16 cellular contexts compared by ENCODE assay signal in the genomic region with DNA sequence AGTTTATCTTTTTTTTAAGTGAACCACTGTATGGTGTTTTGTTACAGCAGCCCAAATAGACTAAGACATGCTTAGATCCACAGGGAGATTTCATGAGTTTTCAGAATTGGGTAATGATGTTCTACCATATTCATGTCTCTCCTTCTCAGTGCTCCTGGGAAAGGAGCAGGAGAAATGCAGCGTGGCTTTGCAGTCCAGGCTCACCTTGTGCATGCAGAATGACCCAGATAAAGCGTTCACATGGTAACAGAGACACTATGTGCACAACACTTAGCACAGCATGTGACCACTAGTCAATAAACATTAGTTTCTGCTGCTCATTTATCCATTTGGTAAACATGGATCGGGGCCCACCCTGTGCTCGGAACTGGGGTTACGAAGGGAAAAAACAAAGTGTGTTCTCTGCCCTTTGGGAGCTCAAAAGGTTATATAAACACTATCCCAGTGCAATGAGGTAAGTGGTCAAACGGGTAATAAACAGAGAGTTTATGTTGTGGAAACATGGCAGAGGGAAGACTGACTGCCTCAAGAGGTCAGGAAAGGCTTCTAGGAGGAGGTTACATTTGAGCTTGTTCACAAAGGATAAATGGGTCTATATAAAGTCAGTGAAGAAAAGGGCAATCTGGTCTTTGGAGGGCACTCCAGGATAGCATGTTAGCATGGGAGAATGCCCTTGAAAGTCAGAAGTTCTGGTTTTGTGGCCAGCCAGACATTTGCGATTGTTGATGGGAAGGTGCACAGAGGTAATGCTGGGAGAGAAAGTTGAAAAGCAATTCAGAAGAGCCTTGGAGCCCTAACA.
DNase-seq lines count a peak whose midpoint lies in the region; ATAC-seq and TF ChIP-seq lines count a peak whose summit lies in the region.
"Had no signal": no experiment of that assay in that cellular context is flagged by ENCODE, and none has a peak within 500 bp of the region (broad histone marks: within the 10 kb centered on the region; RNA-seq: fewer than 3 reads in every experiment).

No MANE protein-coding gene starts in this region.

- H3K27ac Mint-ChIP-seq in nephron progenitor cell: peak overlapping the region; percentile 40
- H3K27ac Mint-ChIP-seq: B cell; CD4-positive, alpha-beta memory T cell had no signal

- no peaks in the 10 kb centered on the region for H3K79me2 ChIP-seq in hepatocyte

- no peak for TF ChIP-seq POLR2A in tibial nerve (IDR thresholded peaks at IDR 0.05)

- H3K4me3 Mint-ChIP-seq in nephron progenitor cell: no peak overlapping the region
- H3K4me3 Mint-ChIP-seq: B cell had no signal

- H3K27me3 ChIP-seq in hepatocyte (no peaks in the 10 kb centered on the region), tibial nerve (no peaks in the 10 kb centered on the region)

- no peak overlapping the region for H2AFZ ChIP-seq in hepatocyte
- H2AFZ ChIP-seq: GM23248, PC-9 had no signal

- H3K9me3 ChIP-seq in hepatocyte (ENCODE audit: low read depth): no peaks in the 10 kb centered on the region
- no peaks in the 10 kb centered on the region for H3K9me3 ChIP-seq in tibial nerve

- no peak for TF ChIP-seq CTCF in hepatocyte (IDR thresholded peaks at IDR 0.05; ENCODE audit: poor library complexity)
- no peak for TF ChIP-seq CTCF in nephron progenitor cell (IDR thresholded peaks at IDR 0.05)
- no peak for TF ChIP-seq CTCF in tibial nerve (IDR thresholded peaks at IDR 0.05)

- ATAC-seq in GM19023 (IDR thresholded peaks at IDR 0.05; ENCODE audit: unreplicated experiment): no peak
- ATAC-seq: HCT116 had no signal

- H3K9me2 ChIP-seq in hepatocyte (replicated peaks; ENCODE audit: insufficient read depth): no peaks in the 10 kb centered on the region

- no peaks in the 10 kb centered on the region for H4K20me1 ChIP-seq in hepatocyte (ENCODE audit: insufficient read depth, poor library complexity, severe bottlenecking)

- WGBS in hepatocyte (ENCODE audit: low lambda C conversion rate, missing lambda C conversion rate): 53% methylated on average over 7 of the region's 7 CpGs
- WGBS in tibial nerve, 2 donors: 60 to 63% methylated on average over 7 of the region's 7 CpGs

- H3K9me3 Mint-ChIP-seq in nephron progenitor cell: peaks cover 15% of the 10 kb centered on the region

- TF ChIP-seq EP300 in tibial nerve (IDR thresholded peaks at IDR 0.05): no peak

- H3K4me1 ChIP-seq in hepatocyte (ENCODE audit: insufficient read depth) (peaks cover 6% of the 10 kb centered on the region), tibial nerve (no peaks in the 10 kb centered on the region)

- no peaks in the 10 kb centered on the region for H3K27me3 Mint-ChIP-seq in nephron progenitor cell (ENCODE audit: low read depth, poor library complexity)
- H3K27me3 Mint-ChIP-seq: B cell; CD4-positive, alpha-beta memory T cell had no signal

- no peaks in the 10 kb centered on the region for H3K36me3 Mint-ChIP-seq in nephron progenitor cell (ENCODE audit: low read depth)
- H3K36me3 Mint-ChIP-seq: CD4-positive, alpha-beta memory T cell had no signal

- DNase-seq in DMS53 (lab: John Stamatoyannopoulos, UW) (peak; percentile 42), DMS53 treated with DMSO at 0.1 percent for 48 hours (lab: John Stamatoyannopoulos, UW; ENCODE audit: unreplicated experiment) (no peak), NCI-H774 (lab: John Stamatoyannopoulos, UW) (peak; percentile 61), hepatocyte (ENCODE audit: low spot score) (peak; percentile 45), nephron progenitor cell (no peak), tibial nerve (ENCODE audit: low spot score in 2 of 2) (no peak), retina (no peak)
- DNase-seq: GM23248, NCI-H1417 treated with DMSO at 0.1 percent for 48 hours, NCI-H2081 treated with DMSO at 0.1 percent for 48 hours had no signal

- H3K4me1 Mint-ChIP-seq in nephron progenitor cell: peaks cover 28% of the 10 kb centered on the region
- H3K4me1 Mint-ChIP-seq: B cell had no signal

- H3K4me2 ChIP-seq in hepatocyte: no peak overlapping the region
- H3K4me2 ChIP-seq: PC-9 had no signal

- peak overlapping the region; percentile 38 for H3K27ac ChIP-seq in hepatocyte
- no peak overlapping the region for H3K27ac ChIP-seq in tibial nerve
- H3K27ac ChIP-seq: 22Rv1, GM23248, PC-9 had no signal

- H3K4me3 ChIP-seq in hepatocyte: no peak overlapping the region
- H3K4me3 ChIP-seq in tibial nerve: no peak overlapping the region
- H3K4me3 ChIP-seq: GM23248, PC-9 had no signal

- H3K36me3 ChIP-seq in hepatocyte (replicated peaks; ENCODE audit: insufficient read depth, low read depth) (no peaks in the 10 kb centered on the region), tibial nerve (no peaks in the 10 kb centered on the region)

Comparison
In these comparisons a context has a peak if more than half of its experiments do, and no peak if none do; other contexts are left out.
1. DNase-seq: peak in DMS53 (single experiment), NCI-H774 (single experiment) and hepatocyte (single experiment); none in DMS53 treated with DMSO at 0.1 percent for 48 hours (single experiment), nephron progenitor cell (single experiment), tibial nerve (0 of 2) and retina (single experiment).